24 cellular contexts compared by ENCODE assay signal in genomic region chr11:94224078-94224477, GRCh38.
DNase-seq lines count a peak whose midpoint lies in the region; ATAC-seq, FAIRE-seq and TF ChIP-seq lines count a peak whose summit lies in the region.
"Had no signal": no experiment of that assay in that cellular context is flagged by ENCODE, and none has a peak within 500 bp of the region (broad histone marks: within the 10 kb centered on the region; RNA-seq: fewer than 3 reads in every experiment).

No MANE protein-coding gene starts in this region.

- H3K4me2 ChIP-seq in A549 (no peak overlapping the region), GM23338 (no peak overlapping the region), H1 (ENCODE audit: insufficient read depth in 1 of 2, low read depth in 2 of 2, low read length in 2 of 2) (no peak overlapping the region)

- no peak overlapping the region for H3K4me3 ChIP-seq in A549
- H3K4me3 ChIP-seq in GM23338 = no peak overlapping the region
- H3K4me3 ChIP-seq in H1 (ENCODE audit: extremely low read depth in 1 of 4, insufficient read depth in 2 of 4, low read depth in 3 of 4, low read length in 4 of 4) = no peak overlapping the region
- no peak overlapping the region for H3K4me3 ChIP-seq in fibroblast of villous mesenchyme (ENCODE audit: low read depth, low read length)
- no peak overlapping the region for H3K4me3 ChIP-seq in upper lobe of right lung
- H3K4me3 ChIP-seq: GM12878, SJCRH30 had no signal

- peak overlapping the region; percentile 75; the same call in 1 of the 2 replicates for H3K27ac Mint-ChIP-seq in GM23338
- H3K27ac Mint-ChIP-seq in activated CD4-positive, alpha-beta memory T cell treated with anti-CD3 and anti-CD28 coated beads for 36 hours = no peak overlapping the region
- H3K27ac Mint-ChIP-seq: B cell; CD4-positive, CD25-positive, alpha-beta regulatory T cell; IgD-negative memory B cell had no signal

- no peak overlapping the region for H2BK120ac ChIP-seq in H1 (replicated peaks; ENCODE audit: low read depth, low read length)

- no peaks in the 10 kb centered on the region for H3K9me2 ChIP-seq in GM23338 (ENCODE audit: insufficient read depth)

- no peaks in the 10 kb centered on the region for H3F3A ChIP-seq in GM23338 (replicated peaks; ENCODE audit: low read depth)

- peaks cover 18% of the 10 kb centered on the region for H3K9me3 Mint-ChIP-seq in GM23338
- H3K9me3 Mint-ChIP-seq in activated CD4-positive, alpha-beta memory T cell treated with anti-CD3 and anti-CD28 coated beads for 36 hours = peaks cover 24% of the 10 kb centered on the region

- H2AK5ac ChIP-seq in H1 (ENCODE audit: low read depth, low read length) = no peak overlapping the region

- H2BK12ac ChIP-seq in H1 (ENCODE audit: low read depth, low read length) = no peak overlapping the region

- H4K20me1 ChIP-seq in GM23338 (replicated peaks; ENCODE audit: insufficient read depth) = no peaks in the 10 kb centered on the region
- H4K20me1 ChIP-seq in H1 (replicated peaks in 1 of 2; ENCODE audit: control insufficient read depth in 1 of 2, insufficient read depth in 2 of 2, low read length in 2 of 2) = no peaks in the 10 kb centered on the region

- 0 out of 2 replicates have a peak, but pooled peaks cover 5% of the 10 kb centered on the region for H3K36me3 ChIP-seq in GM23338 (ENCODE audit: insufficient read depth)
- H3K36me3 ChIP-seq in H1 (ENCODE audit: control insufficient read depth in 2 of 4, insufficient read depth in 4 of 4, low read length in 3 of 4) = no peaks in the 10 kb centered on the region
- H3K36me3 ChIP-seq in upper lobe of right lung = no peaks in the 10 kb centered on the region
- H3K36me3 ChIP-seq: SJCRH30 had no signal

- H3K9me3 ChIP-seq in A549 = no peaks in the 10 kb centered on the region
- peaks cover 3 to 7% of the 10 kb centered on the region in 2 experiments; a peak in 2 of 4 replicates for H3K9me3 ChIP-seq in H1 (ENCODE audit: insufficient read depth in 2 of 2, low read depth in 1 of 2, low read length in 1 of 2)
- peaks cover 5% of the 10 kb centered on the region for H3K9me3 ChIP-seq in upper lobe of right lung
- H3K9me3 ChIP-seq: SJCRH30 had no signal

- FAIRE-seq in A549 (lab: Jason Lieb, UNC) (no peak), H1 (lab: Jason Lieb, UNC) (no peak)
- FAIRE-seq: GM12878 had no signal

- H3K79me2 ChIP-seq in GM23338 (replicated peaks; ENCODE audit: insufficient read depth) (no peaks in the 10 kb centered on the region), H1 (ENCODE audit: control insufficient read depth in 1 of 2, insufficient read depth in 2 of 2, low read length in 2 of 2) (no peaks in the 10 kb centered on the region)

- H3K23ac ChIP-seq in H1 (ENCODE audit: insufficient read length) = no peak overlapping the region

- no peaks in the 10 kb centered on the region for H3K27me3 Mint-ChIP-seq in GM23338 (ENCODE audit: insufficient read depth, low read depth, poor library complexity)
- H3K27me3 Mint-ChIP-seq in activated CD4-positive, alpha-beta memory T cell treated with anti-CD3 and anti-CD28 coated beads for 36 hours = no peaks in the 10 kb centered on the region

- H3K14ac ChIP-seq in H1 (ENCODE audit: insufficient read length) = no peak overlapping the region

- CTCF ChIA-PET in A549 (lab: Yijun Ruan, JAX) (interaction anchor here (1.4 kb wide), 1 partner anchor 9 kb away, joined by 3 read pairs; no protein-coding TSS in a partner anchor), H1 (lab: Charles Lee; ENCODE audit: partially characterized antibody) (interaction anchor here (0.8 to 4.9 kb wide), 5 partner anchors 11 to 328 kb away, joined by 3 to 22 read pairs (median 4); no protein-coding TSS in a partner anchor)
- CTCF ChIA-PET in activated CD4-positive, alpha-beta memory T cell treated with anti-CD3 and anti-CD28 coated beads for 36 hours (lab: Charles Lee) = no interaction called here

- intact Hi-C loops in activated CD4-positive, alpha-beta memory T cell treated with anti-CD3 and anti-CD28 coated beads for 36 hours (cut with micrococcal nuclease) = no loop called here
- intact Hi-C loops in upper lobe of right lung (cut with DNase I) = no loop called here

- H2BK15ac ChIP-seq in H1 (ENCODE audit: low read length) = no peak overlapping the region

- POLR2A ChIA-PET in A549 (lab: Yijun Ruan, JAX) = no interaction called here
- POLR2A ChIA-PET in H1 (lab: Charles Lee; ENCODE audit: partially characterized antibody) = interaction anchor here (1.5 kb wide), 1 partner anchor 14 kb away, joined by 5 read pairs; no protein-coding TSS in a partner anchor
- POLR2A ChIA-PET in activated CD4-positive, alpha-beta memory T cell treated with anti-CD3 and anti-CD28 coated beads for 36 hours (lab: Charles Lee) = no interaction called here

- H3K4ac ChIP-seq in H1 (replicated peaks; ENCODE audit: insufficient read length, low read depth, low read length) = no peak overlapping the region

- whole genome bisulfite sequencing in A549 (ENCODE audit: missing lambda C conversion rate) = 57% methylated on average over 3 of the region's 3 CpGs
- whole genome bisulfite sequencing in H1 (ENCODE audit: extremely low coverage in 1 of 2, insufficient coverage in 1 of 2, insufficient read length in 1 of 2, insufficient replicate concordance in 2 of 2, low coverage in 1 of 2, low lambda C conversion rate in 2 of 2, missing lambda C conversion rate in 1 of 2), 2 experiments = 92% methylated on average over 3 of the region's 3 CpGs; no CpG with 5 or more reads in 1 of the 2 experiments

- DNase-seq in A549 (ENCODE audit: low read depth in 1 of 2, low spot score in 1 of 2) (peak in 1 of 2 experiments; percentile 4), GM23338 (ENCODE audit: low spot score) (no peak), H1 (ENCODE audit: low read depth in 1 of 2, low spot score in 2 of 2) (no peak), fibroblast of villous mesenchyme (ENCODE audit: low read depth) (peak; percentile 13), NCI-H748 (lab: John Stamatoyannopoulos, UW; ENCODE audit: unreplicated experiment) (no peak), upper lobe of right lung (no peak)
- no peak for DNase-seq in activated CD4-positive, alpha-beta memory T cell treated with anti-CD3 and anti-CD28 coated beads for 36 hours
- DNase-seq: CD4-positive, CD25-positive, alpha-beta regulatory T cell; DND-41; GOT3; Karpas-422; NCI-H1417 treated with DMSO at 0.1 percent for 48 hours; NCI-H187; NCI-H226; NCI-H510A treated with DMSO at 0.1 percent for 48 hours; NCI-H774; NK-92 treated with Interleukin-12 subunit alpha and Interleukin-12 subunit beta, amount 100 ng/mL, for 24 hours; SJCRH30 had no signal

- H3K56ac ChIP-seq in H1 (replicated peaks; ENCODE audit: insufficient read length, low read depth, low read length) = no peak overlapping the region

- no peaks in the 10 kb centered on the region for H3K27me3 ChIP-seq in GM23338 (ENCODE audit: insufficient read depth)
- no peaks in the 10 kb centered on the region for H3K27me3 ChIP-seq in H1 (replicated peaks in 1 of 4; ENCODE audit: control insufficient read depth in 3 of 4, extremely low read depth in 1 of 4, insufficient read depth in 3 of 4, low read length in 3 of 4)
- H3K27me3 ChIP-seq in upper lobe of right lung = no peaks in the 10 kb centered on the region
- H3K27me3 ChIP-seq: SJCRH30 had no signal

- no peak overlapping the region for H2AFZ ChIP-seq in GM23338
- H2AFZ ChIP-seq in H1 (ENCODE audit: low read length) = no peak overlapping the region

- H3K27ac ChIP-seq in A549 = no peak overlapping the region
- no peak overlapping the region for H3K27ac ChIP-seq in GM23338 (ENCODE audit: low read depth)
- no peak overlapping the region for H3K27ac ChIP-seq in H1 (ENCODE audit: low read depth, low read length)
- H3K27ac ChIP-seq in upper lobe of right lung = no peak overlapping the region
- H3K27ac ChIP-seq: SJCRH30 had no signal

- no peak overlapping the region for H4K91ac ChIP-seq in H1 (replicated peaks; ENCODE audit: insufficient read length, low read length)

- H4K8ac ChIP-seq in H1 (ENCODE audit: extremely low read depth, insufficient read depth, low read length) = no peak overlapping the region

- ATAC-seq in A549 (no peak), GM23338 (no peak), upper lobe of right lung (no peak), GM18909 (IDR thresholded peaks at IDR 0.05; ENCODE audit: poor library complexity, unreplicated experiment) (no peak)
- ATAC-seq: GM12878, HCT116, Panc1 had no signal

- no peaks in the 10 kb centered on the region for H3K4me1 ChIP-seq in A549
- H3K4me1 ChIP-seq in GM23338 (ENCODE audit: insufficient read depth) = no peaks in the 10 kb centered on the region
- H3K4me1 ChIP-seq in H1 (replicated peaks in 1 of 4; ENCODE audit: control insufficient read depth in 3 of 4, insufficient read depth in 4 of 4, low read length in 3 of 4) = no peaks in the 10 kb centered on the region
- no peaks in the 10 kb centered on the region for H3K4me1 ChIP-seq in upper lobe of right lung
- H3K4me1 ChIP-seq: SJCRH30 had no signal

- H2BK20ac ChIP-seq in H1 (ENCODE audit: low read length) = no peak overlapping the region

- no peak overlapping the region for H3K9ac ChIP-seq in H1 (replicated peaks in 1 of 4; ENCODE audit: extremely low read depth in 1 of 4, low read depth in 3 of 4, low read length in 3 of 4)

- H3K4me1 Mint-ChIP-seq in GM23338 = no peaks in the 10 kb centered on the region
- no peaks in the 10 kb centered on the region for H3K4me1 Mint-ChIP-seq in activated CD4-positive, alpha-beta memory T cell treated with anti-CD3 and anti-CD28 coated beads for 36 hours (ENCODE audit: low read depth)
- H3K4me1 Mint-ChIP-seq: B cell; CD4-positive, CD25-positive, alpha-beta regulatory T cell; IgD-negative memory B cell had no signal

- TF ChIP-seq EP300 in A549 (IDR thresholded peaks at IDR 0.05) = no peak
- TF ChIP-seq EP300 in H1 (IDR thresholded peaks at IDR 0.05; ENCODE audit: borderline replicate concordance in 1 of 2, low read depth in 2 of 2, low read length in 2 of 2) = no peak

- H3K79me1 ChIP-seq in H1 (ENCODE audit: low read depth, low read length) = no peaks in the 10 kb centered on the region

- H3K36me3 Mint-ChIP-seq in GM23338 (ENCODE audit: low read depth) = peaks cover 9% of the 10 kb centered on the region; the same call in 1 of the 3 replicates
- H3K36me3 Mint-ChIP-seq in activated CD4-positive, alpha-beta memory T cell treated with anti-CD3 and anti-CD28 coated beads for 36 hours = no peaks in the 10 kb centered on the region
- H3K36me3 Mint-ChIP-seq: CD4-positive, CD25-positive, alpha-beta regulatory T cell; IgD-negative memory B cell had no signal

- H2BK5ac ChIP-seq in H1 (ENCODE audit: low read depth, low read length) = no peak overlapping the region

- H3K4me3 Mint-ChIP-seq in GM23338 = no peak overlapping the region
- H3K4me3 Mint-ChIP-seq in activated CD4-positive, alpha-beta memory T cell treated with anti-CD3 and anti-CD28 coated beads for 36 hours = no peak overlapping the region
- H3K4me3 Mint-ChIP-seq: B cell; CD4-positive, CD25-positive, alpha-beta regulatory T cell; IgD-negative memory B cell had no signal

- TF ChIP-seq POLR2A in A549 (IDR thresholded peaks at IDR 0.05; ENCODE audit: low read length) (no peak), H1 (IDR thresholded peaks at IDR 0.05; ENCODE audit: control extremely low read depth in 1 of 2, low read depth in 2 of 2, low read length in 2 of 2) (no peak)

- H3K18ac ChIP-seq in H1 (ENCODE audit: extremely low read depth, low read length) = no peak overlapping the region

- no peaks in the 10 kb centered on the region for H3K23me2 ChIP-seq in H1 (ENCODE audit: low read depth, low read length)

- no peak for TF ChIP-seq RAD21 in A549 (conservative IDR thresholded peaks at IDR 0.05 in 1 of 2, IDR thresholded peaks at IDR 0.05 in 1 of 2)
- TF ChIP-seq RAD21 in H1 (IDR thresholded peaks at IDR 0.05 in 1 of 2, conservative IDR thresholded peaks at IDR 0.05 in 1 of 2; ENCODE audit: low read depth in 2 of 2, low read length in 2 of 2) = no peak

- no peak overlapping the region for H4K5ac ChIP-seq in H1 (ENCODE audit: insufficient read length, low read depth, low read length)

- TF ChIP-seq CTCF in A549 (IDR thresholded peaks at IDR 0.05) (no peak), GM23338 (conservative IDR thresholded peaks at IDR 0.05; ENCODE audit: low read depth in 2 of 2) (no peak), H1 (IDR thresholded peaks at IDR 0.05; ENCODE audit: control extremely low read depth in 1 of 3, insufficient read depth in 1 of 3, low read depth in 1 of 3, low read length in 3 of 3) (no peak), fibroblast of villous mesenchyme (IDR thresholded peaks at IDR 0.05; ENCODE audit: insufficient read depth, low read depth, low read length) (no peak), upper lobe of right lung (IDR thresholded peaks at IDR 0.05) (no peak)

Comparison
In these comparisons a context has a peak if more than half of its experiments do, and no peak if none do; other contexts are left out.
1. Of the 18 proteins assayed by ChIP-seq in both H1 and A549: peak only in H1: none; only in A549: MAFK; in both: none; in neither: 17.